Comparison of ENCODE assay signal across 26 cellular contexts in the genomic region with DNA sequence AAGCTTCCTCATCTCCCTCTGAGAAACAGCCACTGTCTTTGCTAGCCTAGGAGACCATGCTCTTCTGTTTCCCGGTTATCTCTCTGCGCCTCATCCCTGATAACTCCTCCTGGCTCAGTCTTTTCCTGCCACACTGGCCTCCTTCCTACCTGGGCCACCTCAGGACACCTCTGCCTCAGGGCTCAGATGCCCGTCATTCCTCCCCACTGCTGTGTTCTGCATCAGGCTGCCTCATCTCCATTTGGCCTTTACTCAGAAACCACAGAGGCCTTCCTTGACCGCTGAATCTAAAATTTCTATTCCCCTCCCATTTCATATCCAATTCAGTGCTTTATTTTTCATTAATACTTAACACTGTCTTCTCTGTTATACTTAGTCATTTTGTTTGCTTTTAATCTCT.
DNase-seq lines count a peak whose midpoint lies in the region; ATAC-seq, FAIRE-seq and TF ChIP-seq lines count a peak whose summit lies in the region.
"Had no signal": no experiment of that assay in that cellular context is flagged by ENCODE, and none has a peak within 500 bp of the region (broad histone marks: within the 10 kb centered on the region; RNA-seq: fewer than 3 reads in every experiment).

No MANE protein-coding gene starts in this region.

- H3K9me3 ChIP-seq in CD4-positive, CD25-positive, alpha-beta regulatory T cell (ENCODE audit: control insufficient read depth in 2 of 2, low read length in 2 of 2): no peaks in the 10 kb centered on the region
- H3K9me3 ChIP-seq in astrocyte (ENCODE audit: insufficient read depth, low read depth, low read length) (no peaks in the 10 kb centered on the region), prostate gland (no peaks in the 10 kb centered on the region)
- H3K9me3 ChIP-seq: BLaER1 treated with 17β-estradiol and CSF1 and Interleukin-3, amounts not matched to agents 10 nM and 100 nM; lower lobe of right lung had no signal

- no peaks in the 10 kb centered on the region for H3K27me3 Mint-ChIP-seq in CD4-positive, CD25-positive, alpha-beta regulatory T cell
- H3K27me3 Mint-ChIP-seq in HFFc6 (ENCODE audit: insufficient read depth): peaks cover 6% of the 10 kb centered on the region
- H3K27me3 Mint-ChIP-seq in astrocyte (ENCODE audit: low read depth, unreplicated experiment): no peaks in the 10 kb centered on the region
- H3K27me3 Mint-ChIP-seq in memory B cell: no peaks in the 10 kb centered on the region
- H3K27me3 Mint-ChIP-seq: activated CD8-positive, alpha-beta memory T cell treated with anti-CD3 and anti-CD28 coated beads, Interleukin-2, amount 10 ng/mL, durations not matched to agents 7 days and 5 days; activated naive CD8-positive, alpha-beta T cell treated with anti-CD3 and anti-CD28 coated beads, Interleukin-2, amount 50 U/mL, for 24 hours; dendritic cell treated with granulocyte-macrophage colony-stimulating factor and Interleukin-4, amounts not matched to agents 40 ng/mL and 50 ng/mL, for 4 days had no signal

- intact Hi-C loops in prostate gland (cut with DNase I): no loop called here

- no peak for TF ChIP-seq CTCF in HFFc6 (IDR thresholded peaks at IDR 0.05)
- TF ChIP-seq CTCF in astrocyte (IDR thresholded peaks at IDR 0.05; ENCODE audit: insufficient read depth, low read depth, low read length): no peak
- no peak for TF ChIP-seq CTCF in prostate gland (IDR thresholded peaks at IDR 0.05)

- H3K4me3 ChIP-seq in CD4-positive, CD25-positive, alpha-beta regulatory T cell (ENCODE audit: low read depth, low read length): no peak overlapping the region
- H3K4me3 ChIP-seq in astrocyte (ENCODE audit: insufficient read depth, low read depth, low read length) (no peak overlapping the region), prostate gland (no peak overlapping the region)
- H3K4me3 ChIP-seq: BLaER1 treated with 17β-estradiol and CSF1 and Interleukin-3, amounts not matched to agents 10 nM and 100 nM; cardiac muscle cell; lower lobe of right lung had no signal

- peak overlapping the region; percentile 55 for H3K9ac ChIP-seq in astrocyte (ENCODE audit: low read length)
- H3K9ac ChIP-seq: BLaER1 treated with 17β-estradiol and CSF1 and Interleukin-3, amounts not matched to agents 10 nM and 100 nM had no signal

- ATAC-seq in CD4-positive, CD25-positive, alpha-beta regulatory T cell (ENCODE audit: low read depth in 2 of 2): no peak
- ATAC-seq in memory B cell (ENCODE audit: low read depth) (no peak), HG02642 (IDR thresholded peaks at IDR 0.05; ENCODE audit: poor library complexity, unreplicated experiment) (no peak), GM21390 (IDR thresholded peaks at IDR 0.05; ENCODE audit: unreplicated experiment) (no peak)
- ATAC-seq: activated CD8-positive, alpha-beta memory T cell treated with anti-CD3 and anti-CD28 coated beads, Interleukin-2, amount 10 ng/mL, durations not matched to agents 7 days and 5 days; activated naive CD8-positive, alpha-beta T cell treated with anti-CD3 and anti-CD28 coated beads, Interleukin-2, amount 50 U/mL, for 24 hours; lower lobe of right lung; right cardiac atrium had no signal

- peaks cover under 1% of the 10 kb centered on the region for H3K79me2 ChIP-seq in astrocyte (ENCODE audit: insufficient read depth, low read length)

- peaks cover 19% of the 10 kb centered on the region for H3K36me3 ChIP-seq in CD4-positive, CD25-positive, alpha-beta regulatory T cell (ENCODE audit: control insufficient read depth, insufficient read depth, low read length)
- H3K36me3 ChIP-seq in astrocyte (ENCODE audit: insufficient read depth, low read length) (peaks cover 9% of the 10 kb centered on the region), prostate gland (no peaks in the 10 kb centered on the region)
- H3K36me3 ChIP-seq: cardiac muscle cell had no signal

- peaks cover under 1 to 14% (median 9%) of the 10 kb centered on the region in 4 donors for H3K4me1 Mint-ChIP-seq in CD4-positive, CD25-positive, alpha-beta regulatory T cell
- H3K4me1 Mint-ChIP-seq in HFFc6 (ENCODE audit: low read depth) (peaks cover 83% of the 10 kb centered on the region), astrocyte (ENCODE audit: low read depth, unreplicated experiment) (peaks cover 15% of the 10 kb centered on the region), memory B cell (peaks cover 30% of the 10 kb centered on the region)
- H3K4me1 Mint-ChIP-seq: activated CD8-positive, alpha-beta memory T cell treated with anti-CD3 and anti-CD28 coated beads, Interleukin-2, amount 10 ng/mL, durations not matched to agents 7 days and 5 days had no signal

- peak overlapping the region in 2 of 3 donors; percentile 28 to 57 for H3K27ac Mint-ChIP-seq in CD4-positive, CD25-positive, alpha-beta regulatory T cell
- peak overlapping the region; percentile 86 for H3K27ac Mint-ChIP-seq in HFFc6
- no peak overlapping the region for H3K27ac Mint-ChIP-seq in astrocyte (ENCODE audit: unreplicated experiment)
- peak overlapping the region; percentile 45 for H3K27ac Mint-ChIP-seq in memory B cell
- H3K27ac Mint-ChIP-seq: activated CD8-positive, alpha-beta memory T cell treated with anti-CD3 and anti-CD28 coated beads, Interleukin-2, amount 10 ng/mL, durations not matched to agents 7 days and 5 days; activated naive CD8-positive, alpha-beta T cell treated with anti-CD3 and anti-CD28 coated beads, Interleukin-2, amount 50 U/mL, for 24 hours; activated T-helper 2 cell treated with anti-CD3 and anti-CD28 coated beads, Interferon-gamma antibody, Interleukin-2, Interleukin-4, amounts not matched to agents 10 μg/mL and 5 μg/mL and 100 μg/mL, durations not matched to agents 14 hours and 24 hours and 36 hours; dendritic cell treated with granulocyte-macrophage colony-stimulating factor and Interleukin-4, amounts not matched to agents 40 ng/mL and 50 ng/mL, for 4 days had no signal

- TF ChIP-seq POLR2A in prostate gland (IDR thresholded peaks at IDR 0.05): no peak

- no peak overlapping the region for H3K4me3 Mint-ChIP-seq in CD4-positive, CD25-positive, alpha-beta regulatory T cell
- H3K4me3 Mint-ChIP-seq in HFFc6 (peak overlapping the region; percentile 47), astrocyte (ENCODE audit: unreplicated experiment) (no peak overlapping the region), memory B cell (no peak overlapping the region)
- H3K4me3 Mint-ChIP-seq: activated CD8-positive, alpha-beta memory T cell treated with anti-CD3 and anti-CD28 coated beads, Interleukin-2, amount 10 ng/mL, durations not matched to agents 7 days and 5 days; activated naive CD8-positive, alpha-beta T cell treated with anti-CD3 and anti-CD28 coated beads, Interleukin-2, amount 50 U/mL, for 24 hours; dendritic cell treated with granulocyte-macrophage colony-stimulating factor and Interleukin-4, amounts not matched to agents 40 ng/mL and 50 ng/mL, for 4 days had no signal

- peaks cover 49% of the 10 kb centered on the region for H3K36me3 Mint-ChIP-seq in CD4-positive, CD25-positive, alpha-beta regulatory T cell
- H3K36me3 Mint-ChIP-seq in HFFc6 (ENCODE audit: low read depth): peaks cover 72% of the 10 kb centered on the region
- peaks cover 10% of the 10 kb centered on the region for H3K36me3 Mint-ChIP-seq in astrocyte (ENCODE audit: low read depth, unreplicated experiment)
- peaks cover 46% of the 10 kb centered on the region for H3K36me3 Mint-ChIP-seq in memory B cell

- peaks cover 0 to 1% (median 0%) of the 10 kb centered on the region in 7 donors for H3K9me3 Mint-ChIP-seq in CD4-positive, CD25-positive, alpha-beta regulatory T cell
- H3K9me3 Mint-ChIP-seq in HFFc6 (peaks cover 4% of the 10 kb centered on the region; the same call in 1 of the 2 replicates), astrocyte (ENCODE audit: unreplicated experiment) (peaks cover 5% of the 10 kb centered on the region), memory B cell (no peaks in the 10 kb centered on the region)
- H3K9me3 Mint-ChIP-seq: activated naive CD8-positive, alpha-beta T cell treated with anti-CD3 and anti-CD28 coated beads, Interleukin-2, amount 50 U/mL, for 24 hours; activated T-helper 2 cell treated with anti-CD3 and anti-CD28 coated beads, Interferon-gamma antibody, Interleukin-2, Interleukin-4, amounts not matched to agents 10 μg/mL and 5 μg/mL and 100 μg/mL, durations not matched to agents 14 hours and 24 hours and 36 hours; dendritic cell treated with granulocyte-macrophage colony-stimulating factor and Interleukin-4, amounts not matched to agents 40 ng/mL and 50 ng/mL, for 4 days had no signal

- FAIRE-seq in astrocyte (lab: Jason Lieb, UNC): no peak
- FAIRE-seq: D721Med, RCC 7860 had no signal

- DNase-seq in CD4-positive, CD25-positive, alpha-beta regulatory T cell: no peak
- DNase-seq in HFFc6 (no peak), astrocyte (ENCODE audit: low read depth) (peak; percentile 52), memory B cell (ENCODE audit: low spot score in 2 of 2) (no peak), prostate gland (ENCODE audit: low spot score) (no peak), anterior cingulate cortex (lab: John Stamatoyannopoulos, UW) (no peak)
- DNase-seq: ACHN; activated CD8-positive, alpha-beta memory T cell treated with anti-CD3 and anti-CD28 coated beads, Interleukin-2, amount 10 ng/mL, durations not matched to agents 7 days and 5 days; activated naive CD8-positive, alpha-beta T cell treated with anti-CD3 and anti-CD28 coated beads, Interleukin-2, amount 50 U/mL, for 24 hours; GDM1; KBM-7; lower lobe of right lung; MV-4-11; NCI-H187; NCI-H446; NK-92 treated with Interleukin-12 subunit alpha and Interleukin-12 subunit beta, amount 100 ng/mL, for 24 hours; nucleus accumbens; right cardiac atrium had no signal

- H3K4me1 ChIP-seq in CD4-positive, CD25-positive, alpha-beta regulatory T cell (ENCODE audit: control insufficient read depth, insufficient read depth, low read length, poor library complexity, severe bottlenecking): no peaks in the 10 kb centered on the region
- peaks cover 15% of the 10 kb centered on the region for H3K4me1 ChIP-seq in astrocyte (ENCODE audit: insufficient read depth, low read length)
- H3K4me1 ChIP-seq in prostate gland (replicated peaks): no peaks in the 10 kb centered on the region
- H3K4me1 ChIP-seq: lower lobe of right lung had no signal

- 95% methylated on average over 4 of the region's 4 CpGs for WGBS in prostate gland

- H3K27me3 ChIP-seq in CD4-positive, CD25-positive, alpha-beta regulatory T cell (ENCODE audit: control insufficient read depth, insufficient read depth, low read length): no peaks in the 10 kb centered on the region
- H3K27me3 ChIP-seq in astrocyte (ENCODE audit: insufficient read depth, low read length) (no peaks in the 10 kb centered on the region), prostate gland (replicated peaks; ENCODE audit: insufficient read depth) (no peaks in the 10 kb centered on the region)
- H3K27me3 ChIP-seq: BLaER1 treated with 17β-estradiol and CSF1 and Interleukin-3, amounts not matched to agents 10 nM and 100 nM; cardiac muscle cell had no signal

- H3K4me2 ChIP-seq in astrocyte (ENCODE audit: low read length): peak overlapping the region; percentile 66
- H3K4me2 ChIP-seq: BLaER1 treated with 17β-estradiol and CSF1 and Interleukin-3, amounts not matched to agents 10 nM and 100 nM had no signal

- H3K27ac ChIP-seq in CD4-positive, CD25-positive, alpha-beta regulatory T cell (ENCODE audit: insufficient read depth, low read length, poor library complexity, severe bottlenecking): no peak overlapping the region
- H3K27ac ChIP-seq in astrocyte (ENCODE audit: low read depth, low read length) (peak overlapping the region; percentile 82), prostate gland (no peak overlapping the region)
- H3K27ac ChIP-seq: BLaER1 treated with 17β-estradiol and CSF1 and Interleukin-3, amounts not matched to agents 10 nM and 100 nM; cardiac muscle cell; lower lobe of right lung had no signal

- H2AFZ ChIP-seq in astrocyte (ENCODE audit: low read depth, low read length): no peak overlapping the region

- H4K20me1 ChIP-seq in astrocyte (ENCODE audit: insufficient read depth, low read length): peaks cover 4% of the 10 kb centered on the region
